ENCODE assay signal across 34 cellular contexts in genomic region chr2:52463457-52463856, GRCh38.
"Had no signal": no experiment of that assay in that cellular context is flagged by ENCODE, and none has a peak within 500 bp of the region (broad histone marks: within the 10 kb centered on the region; RNA-seq: fewer than 3 reads in every experiment).

No MANE protein-coding gene starts in this region.

- H3K27me3 ChIP-seq: MG63 had no signal

- H3K4me3 ChIP-seq: MG63 had no signal

- H3K9ac ChIP-seq: KMS-11 had no signal

- H3K4me2 ChIP-seq: KMS-11 had no signal

- H3K36me3 ChIP-seq: MG63 had no signal

- DNase-seq: Karpas-422, Kasumi-1, MG63, MM.1S, MV-4-11, NCI-H1048, NCI-H1092, NCI-H1092 treated with DMSO at 0.1 percent for 48 hours, NCI-H1105, NCI-H1105 treated with DMSO at 0.1 percent for 48 hours, NCI-H1417, NCI-H1417 treated with DMSO at 0.1 percent for 48 hours, NCI-H1436, NCI-H1436 treated with DMSO at 0.1 percent for 48 hours, NCI-H146, NCI-H1694, NCI-H1694 treated with DMSO at 0.1 percent for 48 hours, NCI-H187, NCI-H187 treated with DMSO at 0.1 percent for 48 hours, NCI-H1930, NCI-H2029, NCI-H2029 treated with DMSO at 0.1 percent for 48 hours, NCI-H2081, NCI-H2081 treated with DMSO at 0.1 percent for 48 hours, NCI-H2107, NCI-H2171, NCI-H2171 treated with DMSO at 0.1 percent for 48 hours, NCI-H2227 treated with DMSO at 0.1 percent for 48 hours, NCI-H226, NCI-H345, NCI-H446, NCI-H446 treated with DMSO at 0.1 percent for 48 hours, NCI-H510A had no signal

- H3K27ac ChIP-seq: KMS-11 had no signal

- H3K9me3 ChIP-seq: MG63 had no signal
